ENCODE assay signal across 16 cellular contexts in the genomic region with DNA sequence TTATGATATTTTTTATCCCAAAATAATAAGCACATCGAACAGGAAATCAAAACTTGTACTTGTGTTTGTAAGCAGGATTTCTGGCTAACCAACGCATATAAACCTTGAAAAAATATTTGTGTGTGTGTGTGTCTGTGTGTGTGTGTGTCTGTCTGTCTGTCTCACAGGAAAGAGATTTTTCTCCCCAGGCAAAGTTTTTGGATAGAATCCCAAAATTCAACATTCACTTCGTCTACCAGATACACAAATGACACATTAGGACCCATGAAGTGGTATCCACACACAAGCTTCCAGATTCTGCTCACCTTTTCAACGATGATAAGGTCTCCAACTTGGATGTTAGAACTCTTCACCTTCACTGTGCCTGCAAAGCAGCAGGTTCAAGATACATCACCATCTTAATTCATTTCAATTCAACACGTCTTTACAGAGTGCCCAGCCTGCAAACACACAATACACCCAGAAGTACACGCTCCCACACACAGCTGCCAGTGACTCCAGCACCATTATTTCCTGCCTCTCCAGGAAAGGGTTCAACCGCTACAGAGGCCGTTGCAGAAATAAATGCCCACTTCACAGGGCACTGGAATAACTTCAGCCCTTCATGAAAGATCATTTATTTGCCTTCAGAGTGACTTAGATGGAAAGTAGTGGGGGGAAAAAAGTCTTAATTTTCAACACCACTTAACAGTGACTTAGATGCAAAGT.
DNase-seq lines count a peak whose midpoint lies in the region; ATAC-seq, FAIRE-seq and TF ChIP-seq lines count a peak whose summit lies in the region.
"Had no signal": no experiment of that assay in that cellular context is flagged by ENCODE, and none has a peak within 500 bp of the region (broad histone marks: within the 10 kb centered on the region; RNA-seq: fewer than 3 reads in every experiment).

No MANE protein-coding gene starts in this region.

- H3K4me3 ChIP-seq in keratinocyte (ENCODE audit: control insufficient read depth in 2 of 3, extremely low read depth in 1 of 3, insufficient read depth in 2 of 3, low read depth in 1 of 3, low read length in 3 of 3): peak overlapping the region in 1 of 3 experiments; percentile 43
- H3K4me3 ChIP-seq: left ventricle myocardium inferior had no signal

- H3K27ac ChIP-seq in keratinocyte (ENCODE audit: control insufficient read depth, insufficient read depth, low read length): peak overlapping the region; percentile 27
- H3K27ac ChIP-seq: left ventricle myocardium inferior had no signal

- no peaks in the 10 kb centered on the region for H3K27me3 ChIP-seq in keratinocyte (ENCODE audit: control insufficient read depth, extremely low read depth, insufficient read depth, low read length)

- H3K4me2 ChIP-seq in keratinocyte (ENCODE audit: control insufficient read depth, extremely low read depth, insufficient read depth, low read depth, low read length): peak overlapping the region; percentile 65

- ATAC-seq in WTC11: no peak
- no peak for ATAC-seq in GM19328 (IDR thresholded peaks at IDR 0.05; ENCODE audit: unreplicated experiment)
- ATAC-seq: stimulated activated naive CD8-positive, alpha-beta T cell treated with anti-CD3 and anti-CD28 coated beads, Interleukin-15, Interleukin-2, amounts not matched to agents 100 U/mL and 50 U/mL, for 24 hours had no signal

- H3K36me3 Mint-ChIP-seq in WTC11: no peaks in the 10 kb centered on the region

- H3K9me3 Mint-ChIP-seq in WTC11: no peaks in the 10 kb centered on the region
- H3K9me3 Mint-ChIP-seq: activated T-helper 1 cell treated with anti-CD3 and anti-CD28 coated beads, Interleukin-12 subunit alpha, Interleukin-12 subunit beta, Interleukin-2, Interleukin-4 antibody, amounts not matched to agents 30 ng/mL and 10 ng/mL and 1 ng/mL, durations not matched to agents 14 hours and 24 hours and 36 hours; central memory CD8-positive, alpha-beta T cell had no signal

- POLR2A ChIA-PET in WTC11 (lab: Charles Lee): interaction anchor here (0.5 kb wide), 1 partner anchor 380 kb away, joined by 3 read pairs; no protein-coding TSS in a partner anchor

- no peaks in the 10 kb centered on the region for H3K27me3 Mint-ChIP-seq in WTC11 (ENCODE audit: low read depth)
- H3K27me3 Mint-ChIP-seq: central memory CD8-positive, alpha-beta T cell had no signal

- in situ Hi-C loops in KBM-7 (cut with MboI; ENCODE audit: low pct_unique_long_range_greater_than_20kb, low sequenced_read_pairs): no loop called here

- H3K27ac Mint-ChIP-seq in WTC11: peak overlapping the region; percentile 75
- H3K27ac Mint-ChIP-seq: activated T-helper 1 cell treated with anti-CD3 and anti-CD28 coated beads, Interleukin-12 subunit alpha, Interleukin-12 subunit beta, Interleukin-2, Interleukin-4 antibody, amounts not matched to agents 30 ng/mL and 10 ng/mL and 1 ng/mL, durations not matched to agents 14 hours and 24 hours and 36 hours; IgD-negative memory B cell had no signal

- no peak for FAIRE-seq in keratinocyte (lab: Jason Lieb, UNC)

- H4K20me1 ChIP-seq in keratinocyte (ENCODE audit: control insufficient read depth, extremely low read depth, insufficient read depth, low read length): no peaks in the 10 kb centered on the region

- no peaks in the 10 kb centered on the region for H3K9me1 ChIP-seq in keratinocyte (ENCODE audit: control insufficient read depth, extremely low read depth, insufficient read depth, low read length)

- DNase-seq in DMS153 (lab: John Stamatoyannopoulos, UW) (peak; percentile 22), KBM-7 (peak; percentile 65), WTC11 (ENCODE audit: low spot score) (no peak), keratinocyte (ENCODE audit: low read depth, low spot score) (no peak), NCI-H2227 (lab: John Stamatoyannopoulos, UW; ENCODE audit: unreplicated experiment) (no peak), AML-193 (lab: John Stamatoyannopoulos, UW) (no peak), OCI-M1 (lab: John Stamatoyannopoulos, UW) (no peak)
- DNase-seq: activated CD4-positive, alpha-beta T cell treated with anti-CD3 and anti-CD28 coated beads for 4 hours; left ventricle myocardium inferior; occipital lobe; stimulated activated naive CD8-positive, alpha-beta T cell treated with anti-CD3 and anti-CD28 coated beads, Interleukin-15, Interleukin-2, amounts not matched to agents 100 U/mL and 50 U/mL, for 24 hours had no signal

- dilution Hi-C loops in keratinocyte (cut with MboI; ENCODE audit: extremely low pct_ligation_motif_present, low sequenced_read_pairs): no loop called here

- no peak for TF ChIP-seq CTCF in WTC11 (IDR thresholded peaks at IDR 0.05)
- TF ChIP-seq CTCF in keratinocyte (optimal IDR thresholded peaks at IDR 0.05 in 1 of 3, IDR thresholded peaks at IDR 0.05 in 1 of 3, conservative IDR thresholded peaks at IDR 0.05 in 1 of 3; ENCODE audit: extremely low read depth in 1 of 3, insufficient read depth in 2 of 3, low read length in 3 of 3): no peak

- H3K9ac ChIP-seq in keratinocyte (ENCODE audit: control insufficient read depth, extremely low read depth, insufficient read depth, low read length): no peak overlapping the region

- no peaks in the 10 kb centered on the region for H3K9me3 ChIP-seq in keratinocyte (ENCODE audit: control insufficient read depth, low read depth, low read length)
- H3K9me3 ChIP-seq: HAP-1, left ventricle myocardium inferior had no signal

- peak overlapping the region; percentile 80 for H2AFZ ChIP-seq in keratinocyte (ENCODE audit: control insufficient read depth, low read length)

- no peaks in the 10 kb centered on the region for H3K36me3 ChIP-seq in keratinocyte (ENCODE audit: control insufficient read depth in 2 of 2, extremely low read depth in 1 of 2, insufficient read depth in 2 of 2, low read length in 2 of 2)

- CTCF ChIA-PET in WTC11 (lab: Charles Lee): interaction anchor here (1.2 to 2.1 kb wide), 4 partner anchors 9 to 408 kb away, joined by 3 to 5 read pairs (median 4); no protein-coding TSS in a partner anchor

- no peak overlapping the region for H3K4me3 Mint-ChIP-seq in WTC11
- H3K4me3 Mint-ChIP-seq: activated T-helper 1 cell treated with anti-CD3 and anti-CD28 coated beads, Interleukin-12 subunit alpha, Interleukin-12 subunit beta, Interleukin-2, Interleukin-4 antibody, amounts not matched to agents 30 ng/mL and 10 ng/mL and 1 ng/mL, durations not matched to agents 14 hours and 24 hours and 36 hours; central memory CD8-positive, alpha-beta T cell had no signal

- H3K4me1 ChIP-seq in keratinocyte (ENCODE audit: control insufficient read depth, extremely low read depth, insufficient read depth, low read length): peaks cover 22% of the 10 kb centered on the region

- peaks cover 50% of the 10 kb centered on the region for H3K4me1 Mint-ChIP-seq in WTC11

- H3K79me2 ChIP-seq in keratinocyte (ENCODE audit: control insufficient read depth, insufficient read depth, low read length): no peaks in the 10 kb centered on the region

TF ChIP-seq in WTC11, 78 proteins besides CTCF, POLR2A, EP300 and RAD21:
- TF ChIP-seq TP53 (CRISPR knock-in tag; IDR thresholded peaks at IDR 0.05): no peak
- no peak for TF ChIP-seq TEAD4 (CRISPR knock-in tag; IDR thresholded peaks at IDR 0.05)
- no peak for TF ChIP-seq GRHL2 (CRISPR knock-in tag; IDR thresholded peaks at IDR 0.05; ENCODE audit: insufficient replicate concordance, severe bottlenecking)
- no peak for TF ChIP-seq ZNF416 (CRISPR knock-in tag; IDR thresholded peaks at IDR 0.05)
- TF ChIP-seq ZNF671 (CRISPR knock-in tag; IDR thresholded peaks at IDR 0.05): no peak
- TF ChIP-seq, protein P1, sequence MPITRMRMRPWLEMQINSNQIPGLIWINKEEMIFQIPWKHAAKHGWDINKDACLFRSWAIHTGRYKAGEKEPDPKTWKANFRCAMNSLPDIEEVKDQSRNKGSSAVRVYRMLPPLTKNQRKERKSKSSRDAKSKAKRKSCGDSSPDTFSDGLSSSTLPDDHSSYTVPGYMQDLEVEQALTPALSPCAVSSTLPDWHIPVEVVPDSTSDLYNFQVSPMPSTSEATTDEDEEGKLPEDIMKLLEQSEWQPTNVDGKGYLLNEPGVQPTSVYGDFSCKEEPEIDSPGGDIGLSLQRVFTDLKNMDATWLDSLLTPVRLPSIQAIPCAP (CRISPR knock-in tag; IDR thresholded peaks at IDR 0.05): no peak
- no peak for TF ChIP-seq JAZF1 (CRISPR knock-in tag; IDR thresholded peaks at IDR 0.05)
- no peak for TF ChIP-seq ZNF263 (CRISPR knock-in tag; IDR thresholded peaks at IDR 0.05; ENCODE audit: low read depth)
- TF ChIP-seq ETV6 (CRISPR knock-in tag; IDR thresholded peaks at IDR 0.05): no peak
- no peak for TF ChIP-seq FOXP1 (CRISPR knock-in tag; IDR thresholded peaks at IDR 0.05; ENCODE audit: borderline replicate concordance)
- TF ChIP-seq, protein P2, sequence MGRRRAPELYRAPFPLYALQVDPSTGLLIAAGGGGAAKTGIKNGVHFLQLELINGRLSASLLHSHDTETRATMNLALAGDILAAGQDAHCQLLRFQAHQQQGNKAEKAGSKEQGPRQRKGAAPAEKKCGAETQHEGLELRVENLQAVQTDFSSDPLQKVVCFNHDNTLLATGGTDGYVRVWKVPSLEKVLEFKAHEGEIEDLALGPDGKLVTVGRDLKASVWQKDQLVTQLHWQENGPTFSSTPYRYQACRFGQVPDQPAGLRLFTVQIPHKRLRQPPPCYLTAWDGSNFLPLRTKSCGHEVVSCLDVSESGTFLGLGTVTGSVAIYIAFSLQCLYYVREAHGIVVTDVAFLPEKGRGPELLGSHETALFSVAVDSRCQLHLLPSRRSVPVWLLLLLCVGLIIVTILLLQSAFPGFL (CRISPR knock-in tag; IDR thresholded peaks at IDR 0.05; ENCODE audit: borderline replicate concordance): no peak
- TF ChIP-seq TEAD1 (CRISPR knock-in tag; IDR thresholded peaks at IDR 0.05): no peak

Comparison
In these comparisons a context has a peak if more than half of its experiments do, and no peak if none do; other contexts are left out.
1. DNase-seq: peak in DMS153 (single experiment) and KBM-7 (single experiment); none in WTC11 (single experiment), keratinocyte (single experiment), NCI-H2227 (single experiment), AML-193 (0 of 2) and OCI-M1 (single experiment).